Comparison of ENCODE assay signal across 8 cellular contexts in genomic region chr5:73625905-73626811, GRCh38. TPM values are rescaled to one million over a fixed set of nuclear protein-coding genes. Genes with fewer than 3 reads are reported as not detected.
DNase-seq lines count a peak whose midpoint lies in the region; ATAC-seq and TF ChIP-seq lines count a peak whose summit lies in the region.

Gene ARHGEF28 (plus strand): TSS chr5:73626196. CDS start chr5:73684852, 58,656 bp downstream.

- H3K36me3 ChIP-seq in CD4-positive, alpha-beta memory T cell (ENCODE audit: insufficient read depth, low read length): no peaks in the 10 kb centered on the region
- H3K36me3 ChIP-seq in esophagus squamous epithelium (no peaks in the 10 kb centered on the region), muscle layer of colon (ENCODE audit: insufficient read depth, low read length) (no peaks in the 10 kb centered on the region), testis (ENCODE audit: low read depth, missing control alignments) (no peaks in the 10 kb centered on the region)

- no peak within 1 kb of the TSS for H3K27ac ChIP-seq in CD4-positive, alpha-beta memory T cell (ENCODE audit: low read depth, low read length)
- H3K27ac ChIP-seq in esophagus squamous epithelium: peak within 1 kb of the TSS; percentile 81 to 90 (median 82)
- H3K27ac ChIP-seq in muscle layer of colon (ENCODE audit: low read depth, low read length): peak within 1 kb of the TSS; percentile 19
- H3K27ac ChIP-seq in testis: peak within 1 kb of the TSS; percentile 16 to 64

- no peak within 1 kb of the TSS for H3K9ac ChIP-seq in muscle layer of colon (ENCODE audit: low read length)

- no peak within 1 kb of the TSS for H3K4me3 ChIP-seq in CD4-positive, alpha-beta memory T cell (ENCODE audit: low read length in 2 of 2)
- H3K4me3 ChIP-seq in esophagus squamous epithelium (peak within 1 kb of the TSS; percentile 49 to 85 (median 75)), muscle layer of colon (ENCODE audit: low read depth in 1 of 2, low read length in 2 of 2) (peak within 1 kb of the TSS; percentile 66 to 69), testis (peak within 1 kb of the TSS; percentile 62 to 66)

- no peaks in the 10 kb centered on the region for H3K36me3 Mint-ChIP-seq in CD4-positive, alpha-beta memory T cell
- no peaks in the 10 kb centered on the region for H3K36me3 Mint-ChIP-seq in activated CD8-positive, alpha-beta T cell treated with anti-CD3 and anti-CD28 coated beads for 36 hours (ENCODE audit: low read depth)

- H3K4me3 Mint-ChIP-seq in CD4-positive, alpha-beta memory T cell: peak within 1 kb of the TSS; percentile 69 to 78 (median 74)
- peak within 1 kb of the TSS; percentile 52 for H3K4me3 Mint-ChIP-seq in activated CD8-positive, alpha-beta T cell treated with anti-CD3 and anti-CD28 coated beads for 36 hours

- TF ChIP-seq CTCF in activated CD8-positive, alpha-beta T cell treated with anti-CD3 and anti-CD28 coated beads for 36 hours (IDR thresholded peaks at IDR 0.05): no peak
- peak in 1 of 6 experiments; percentile 3 for TF ChIP-seq CTCF in esophagus squamous epithelium (IDR thresholded peaks at IDR 0.05)
- no peak for TF ChIP-seq CTCF in testis (IDR thresholded peaks at IDR 0.05)

- CTCF ChIA-PET in CD4-positive, alpha-beta memory T cell (lab: Charles Lee; ENCODE audit: partially characterized antibody): no interaction called here
- CTCF ChIA-PET in activated CD8-positive, alpha-beta T cell treated with anti-CD3 and anti-CD28 coated beads for 36 hours (lab: Charles Lee): interaction anchor here (0.8 to 1.4 kb wide), 5 partner anchors 10 to 167 kb away, joined by 3 to 4 read pairs (median 3); no protein-coding TSS in a partner anchor

- intact Hi-C loops in CD4-positive, alpha-beta memory T cell (cut with micrococcal nuclease): no loop called here
- intact Hi-C loops in activated CD8-positive, alpha-beta T cell treated with anti-CD3 and anti-CD28 coated beads for 36 hours (cut with micrococcal nuclease): no loop called here
- intact Hi-C loops in esophagus squamous epithelium (cut with DNase I): no loop called here
- intact Hi-C loops in testis (cut with DNase I; ENCODE audit: low total_unique reads): no loop called here

- H3K9me3 ChIP-seq in CD4-positive, alpha-beta memory T cell (ENCODE audit: control insufficient read depth in 1 of 2, low read length in 2 of 2): no peaks in the 10 kb centered on the region
- H3K9me3 ChIP-seq in esophagus squamous epithelium: no peaks in the 10 kb centered on the region
- H3K9me3 ChIP-seq in muscle layer of colon (ENCODE audit: low read length): no peaks in the 10 kb centered on the region
- H3K9me3 ChIP-seq in testis: no peaks in the 10 kb centered on the region

- peaks cover 3 to 12% (median 3%) of the 10 kb centered on the region in 4 donors for H3K4me1 Mint-ChIP-seq in CD4-positive, alpha-beta memory T cell
- H3K4me1 Mint-ChIP-seq in activated CD8-positive, alpha-beta T cell treated with anti-CD3 and anti-CD28 coated beads for 36 hours (ENCODE audit: low read depth): peaks cover 2% of the 10 kb centered on the region

- DNase-seq in CD4-positive, alpha-beta memory T cell: peak in 2 of 5 donors; percentile 2
- DNase-seq in NCI-H146 treated with DMSO at 0.1 percent for 48 hours (lab: John Stamatoyannopoulos, UW; ENCODE audit: unreplicated experiment) (peak; percentile 70), esophagus squamous epithelium (lab: John Stamatoyannopoulos, UW) (no peak), testis (peak; percentile 44), foreskin melanocyte (no peak)
- DNase-seq in activated CD8-positive, alpha-beta T cell treated with anti-CD3 and anti-CD28 coated beads for 36 hours: peak; percentile 17

- POLR2A ChIA-PET in CD4-positive, alpha-beta memory T cell (lab: Charles Lee; ENCODE audit: partially characterized antibody): no interaction called here
- POLR2A ChIA-PET in activated CD8-positive, alpha-beta T cell treated with anti-CD3 and anti-CD28 coated beads for 36 hours (lab: Charles Lee): interaction anchor here (0.9 kb wide), 1 partner anchor 49 kb away, joined by 3 read pairs; no protein-coding TSS in a partner anchor

- H3K9me3 Mint-ChIP-seq in CD4-positive, alpha-beta memory T cell: no peaks in the 10 kb centered on the region
- H3K9me3 Mint-ChIP-seq in activated CD8-positive, alpha-beta T cell treated with anti-CD3 and anti-CD28 coated beads for 36 hours: no peaks in the 10 kb centered on the region

- TF ChIP-seq POLR2A in esophagus squamous epithelium (IDR thresholded peaks at IDR 0.05): peak in 1 of 4 donors; percentile 63
- TF ChIP-seq POLR2A in testis (IDR thresholded peaks at IDR 0.05): no peak

- H3K27ac Mint-ChIP-seq in CD4-positive, alpha-beta memory T cell: no peak within 1 kb of the TSS
- H3K27ac Mint-ChIP-seq in activated CD8-positive, alpha-beta T cell treated with anti-CD3 and anti-CD28 coated beads for 36 hours: no peak within 1 kb of the TSS

- H3K27me3 ChIP-seq in CD4-positive, alpha-beta memory T cell (ENCODE audit: insufficient read depth, low read length): peaks cover 7% of the 10 kb centered on the region
- H3K27me3 ChIP-seq in esophagus squamous epithelium (peaks cover 0 to 9% (median 0%) of the 10 kb centered on the region in 4 donors), muscle layer of colon (ENCODE audit: control insufficient read depth in 1 of 2, insufficient read depth in 2 of 2, low read length in 2 of 2) (no peaks in the 10 kb centered on the region), testis (no peaks in the 10 kb centered on the region)

- H3K27me3 Mint-ChIP-seq in CD4-positive, alpha-beta memory T cell: peaks cover 33 to 35% of the 10 kb centered on the region in 2 donors
- peaks cover 43% of the 10 kb centered on the region for H3K27me3 Mint-ChIP-seq in activated CD8-positive, alpha-beta T cell treated with anti-CD3 and anti-CD28 coated beads for 36 hours

- peak; percentile 51 for ATAC-seq in GM21360 (IDR thresholded peaks at IDR 0.05; ENCODE audit: unreplicated experiment)
- ATAC-seq in activated CD8-positive, alpha-beta T cell treated with anti-CD3 and anti-CD28 coated beads for 36 hours: peak; percentile 74

- WGBS in esophagus squamous epithelium, 2 donors: 0 to 8% methylated on average over 2 to 7 of the region's 97 CpGs
- 0 to 2% methylated on average over 10 to 77 of the region's 97 CpGs for WGBS in testis, 2 donors

- peaks cover 5% of the 10 kb centered on the region for H3K4me1 ChIP-seq in CD4-positive, alpha-beta memory T cell (ENCODE audit: insufficient read depth, low read length)
- H3K4me1 ChIP-seq in esophagus squamous epithelium (peaks cover 7 to 35% (median 10%) of the 10 kb centered on the region in 3 donors), muscle layer of colon (ENCODE audit: insufficient read depth, low read length) (no peaks in the 10 kb centered on the region), testis (no peaks in the 10 kb centered on the region)

RNA-seq across cellular contexts. Expression of gene ARHGEF28, which starts in this region (rescaled TPM):
- total RNA-seq in CD4-positive, alpha-beta memory T cell: not detected
- not detected for polyA plus RNA-seq in CD4-positive, alpha-beta memory T cell
- total RNA-seq in activated CD8-positive, alpha-beta T cell treated with anti-CD3 and anti-CD28 coated beads for 36 hours: under 1 TPM in 1 of 2 experiments, not detected in 1; 0.05 TPM
- 10 to 100 TPM in 3 of 4 donors, 1 to 10 TPM in 1; 9.2 to 34.3 (median 12.7) TPM for total RNA-seq in esophagus squamous epithelium
- 1 to 10 TPM; 8.0 to 8.7 TPM for total RNA-seq in testis
- 3.9 TPM for polyA plus RNA-seq in testis (ENCODE audit: insufficient read depth, low read depth, low replicate concordance)

Comparison
In these comparisons a context has a peak if more than half of its experiments do, and no peak if none do; other contexts are left out.
1. RNA of gene ARHGEF28 (total RNA-seq): 9.2 to 34.3 TPM in esophagus squamous epithelium and 8.0 to 8.7 TPM in testis; 0.05 TPM in activated CD8-positive, alpha-beta T cell treated with anti-CD3 and anti-CD28 coated beads for 36 hours and not detected in CD4-positive, alpha-beta memory T cell; every median in the first group is over 4 times any median in the second.
2. Peak in DNase-seq and ATAC-seq in activated CD8-positive, alpha-beta T cell treated with anti-CD3 and anti-CD28 coated beads for 36 hours; RNA of the gene not detected or under 1 TPM.
3. DNase-seq: peak in NCI-H146 treated with DMSO at 0.1 percent for 48 hours (single experiment) and testis (single experiment); none in esophagus squamous epithelium (single experiment) and foreskin melanocyte (single experiment).
4. H3K4me3 ChIP-seq: peak in esophagus squamous epithelium (4 of 4), muscle layer of colon (2 of 2) and testis (2 of 2); none in CD4-positive, alpha-beta memory T cell (0 of 2).